Comparison of ENCODE assay signal across 16 cellular contexts in the genomic region with DNA sequence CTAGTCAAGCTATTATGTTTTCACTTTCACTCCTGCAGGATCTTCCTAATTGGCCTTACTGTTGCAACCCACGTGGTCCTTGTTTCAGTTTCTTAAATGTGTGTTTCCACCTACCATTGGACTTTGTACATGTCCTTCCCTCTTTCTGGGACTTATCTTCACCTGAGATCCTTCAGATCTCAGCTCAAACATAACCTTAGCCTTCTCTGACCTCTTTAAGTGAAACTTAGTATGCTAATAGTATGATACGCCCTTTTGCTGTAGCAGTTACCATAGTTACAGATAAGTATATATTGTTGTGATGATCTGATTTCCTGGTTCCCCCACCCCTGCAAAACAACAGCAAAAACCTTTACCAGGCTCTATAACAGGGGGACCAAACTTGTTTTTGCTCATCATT. TPM values are rescaled to one million over a fixed set of nuclear protein-coding genes. Genes with fewer than 3 reads are reported as not detected.
DNase-seq lines count a peak whose midpoint lies in the region; ATAC-seq and TF ChIP-seq lines count a peak whose summit lies in the region.
"Had no signal": no experiment of that assay in that cellular context is flagged by ENCODE, and none has a peak within 500 bp of the region (broad histone marks: within the 10 kb centered on the region; RNA-seq: fewer than 3 reads in every experiment).

No MANE protein-coding gene starts in this region.

- H3K27me3 Mint-ChIP-seq in activated naive CD4-positive, alpha-beta T cell treated with anti-CD3 and anti-CD28 coated beads, Interleukin-2, amount 50 U/mL, for 24 hours = no peaks in the 10 kb centered on the region
- H3K27me3 Mint-ChIP-seq in osteocyte (ENCODE audit: unreplicated experiment) = no peaks in the 10 kb centered on the region
- H3K27me3 Mint-ChIP-seq: activated naive CD8-positive, alpha-beta T cell had no signal

- no peak overlapping the region for H3K27ac Mint-ChIP-seq in activated naive CD4-positive, alpha-beta T cell treated with anti-CD3 and anti-CD28 coated beads, Interleukin-2, amount 50 U/mL, for 24 hours
- H3K27ac Mint-ChIP-seq in activated naive CD4-positive, alpha-beta T cell treated with anti-CD3 and anti-CD28 coated beads, Interleukin-2, amount 50 U/mL, for 72 hours = peak overlapping the region; percentile 4 to 13
- H3K27ac Mint-ChIP-seq in osteocyte (ENCODE audit: unreplicated experiment) = peak overlapping the region; percentile 5
- H3K27ac Mint-ChIP-seq: activated naive CD8-positive, alpha-beta T cell had no signal

- peak in 1 of 2 donors; percentile 20 for ATAC-seq in activated naive CD4-positive, alpha-beta T cell treated with anti-CD3 and anti-CD28 coated beads, Interleukin-2, amount 50 U/mL, for 72 hours
- ATAC-seq in GM18861 (IDR thresholded peaks at IDR 0.05; ENCODE audit: unreplicated experiment) (no peak), HG03095 (IDR thresholded peaks at IDR 0.05; ENCODE audit: unreplicated experiment) (no peak), HG03025 (IDR thresholded peaks at IDR 0.05; ENCODE audit: low FRiP score, unreplicated experiment) (no peak)

- no peaks in the 10 kb centered on the region for H3K27me3 ChIP-seq in HL-60 (ENCODE audit: insufficient read depth, poor library complexity, severe bottlenecking)

- no peak overlapping the region for H3K4me3 ChIP-seq in HL-60 (replicated peaks; ENCODE audit: insufficient read depth, low read length)

- peak overlapping the region; percentile 33 for H3K4me3 Mint-ChIP-seq in activated naive CD4-positive, alpha-beta T cell treated with anti-CD3 and anti-CD28 coated beads, Interleukin-2, amount 50 U/mL, for 24 hours
- no peak overlapping the region for H3K4me3 Mint-ChIP-seq in osteocyte (ENCODE audit: unreplicated experiment)
- H3K4me3 Mint-ChIP-seq: activated naive CD8-positive, alpha-beta T cell had no signal

- DNase-seq in activated naive CD4-positive, alpha-beta T cell treated with Interleukin-2 at 50 U/mL for 16 hours = no peak
- DNase-seq in HL-60 (ENCODE audit: low read depth in 1 of 2, low spot score in 1 of 2) = no peak
- no peak for DNase-seq in activated naive CD4-positive, alpha-beta T cell treated with anti-CD3 and anti-CD28 coated beads, Interleukin-2, amount 50 U/mL, for 72 hours (ENCODE audit: low spot score in 2 of 2)
- no peak for DNase-seq in osteocyte (ENCODE audit: extremely low spot score, unreplicated experiment)
- DNase-seq: caudate nucleus; DMS153; NCI-H1436; occipital lobe; SHP77 treated with DMSO at 0.1 percent for 48 hours; stimulated activated CD4-positive, alpha-beta T cell treated with anti-CD3 and anti-CD28 coated beads, Interleukin-4, amount 100 ng/mL, for 4 hours; T-helper 9 cell had no signal

- peaks cover 19% of the 10 kb centered on the region for H3K4me1 Mint-ChIP-seq in activated naive CD4-positive, alpha-beta T cell treated with anti-CD3 and anti-CD28 coated beads, Interleukin-2, amount 50 U/mL, for 24 hours
- H3K4me1 Mint-ChIP-seq in osteocyte (ENCODE audit: unreplicated experiment) = peaks cover 10% of the 10 kb centered on the region

- H3K9me3 Mint-ChIP-seq in activated naive CD4-positive, alpha-beta T cell treated with anti-CD3 and anti-CD28 coated beads, Interleukin-2, amount 50 U/mL, for 24 hours = no peaks in the 10 kb centered on the region
- no peaks in the 10 kb centered on the region for H3K9me3 Mint-ChIP-seq in activated naive CD4-positive, alpha-beta T cell treated with anti-CD3 and anti-CD28 coated beads, Interleukin-2, amount 50 U/mL, for 72 hours
- no peaks in the 10 kb centered on the region for H3K9me3 Mint-ChIP-seq in osteocyte (ENCODE audit: unreplicated experiment)

- H3K36me3 Mint-ChIP-seq in activated naive CD4-positive, alpha-beta T cell treated with anti-CD3 and anti-CD28 coated beads, Interleukin-2, amount 50 U/mL, for 24 hours = peaks cover 20% of the 10 kb centered on the region
- peaks cover 0 to 16% of the 10 kb centered on the region in 2 donors for H3K36me3 Mint-ChIP-seq in activated naive CD4-positive, alpha-beta T cell treated with anti-CD3 and anti-CD28 coated beads, Interleukin-2, amount 50 U/mL, for 72 hours
- peaks cover 37% of the 10 kb centered on the region for H3K36me3 Mint-ChIP-seq in osteocyte (ENCODE audit: unreplicated experiment)

- TF ChIP-seq CTCF in HL-60 (IDR thresholded peaks at IDR 0.05; ENCODE audit: insufficient read depth, low read length) (no peak), osteocyte (IDR thresholded peaks at IDR 0.05) (no peak)

- peak overlapping the region; percentile 49; the same call in 1 of the 2 replicates for H3K27ac ChIP-seq in HL-60 (replicated peaks)

RNA-seq across cellular contexts. Expression of a gene that starts 35.2 kb away (rescaled TPM):
- total RNA-seq in activated naive CD4-positive, alpha-beta T cell treated with anti-CD3 and anti-CD28 coated beads, Interleukin-2, amount 50 U/mL, for 72 hours = 100 to 1,000 TPM; 142 to 183 TPM
- total RNA-seq in osteocyte = 82.5 and 88.8 TPM in 2 replicates
